8 cellular contexts compared by ENCODE assay signal in the genomic region with DNA sequence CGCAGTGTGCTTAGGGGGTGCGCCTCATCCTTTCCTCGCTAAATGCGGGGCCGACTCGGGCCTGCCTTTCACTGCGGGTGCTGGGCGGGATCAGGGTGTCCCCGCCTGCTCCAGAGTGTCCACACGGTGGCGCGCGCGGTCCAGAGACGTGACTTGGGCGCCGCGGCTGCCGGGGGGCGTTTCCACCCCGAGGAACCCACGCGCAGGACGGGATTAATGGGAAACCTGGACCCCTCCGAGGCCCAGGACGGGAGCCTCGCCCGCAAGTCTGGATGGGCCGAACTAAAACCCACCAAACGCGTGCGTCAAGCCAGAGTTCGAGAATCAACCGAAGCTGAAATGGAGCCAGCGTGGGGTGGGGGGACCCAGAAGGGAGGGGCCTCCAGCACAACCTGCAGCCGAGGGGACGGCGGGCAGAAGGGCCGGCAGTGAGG.
A peak's percentile ranks its signal among the peaks of the same experiment; 100 is the strongest.
DNase-seq lines count a peak whose midpoint lies in the region; ATAC-seq and TF ChIP-seq lines count a peak whose summit lies in the region.

No MANE protein-coding gene starts in this region.

- no peaks in the 10 kb centered on the region for H3K9me2 ChIP-seq in DOHH2 (replicated peaks; ENCODE audit: control insufficient read depth, low read length)

- TF ChIP-seq POLR2A in right lobe of liver (IDR thresholded peaks at IDR 0.05): no peak

- H3K4me3 ChIP-seq in DOHH2 (ENCODE audit: low read length): peak overlapping the region; percentile 73
- H3K4me3 ChIP-seq in right lobe of liver: peak overlapping the region; percentile 53 to 65 (median 64)

- no peaks in the 10 kb centered on the region for H3K79me2 ChIP-seq in DOHH2 (ENCODE audit: control insufficient read depth, low read length)

- H3K27ac ChIP-seq in DOHH2 (ENCODE audit: low read depth, low read length): no peak overlapping the region
- H3K27ac ChIP-seq in right lobe of liver: peak overlapping the region; percentile 61 to 90 (median 74)

- peak; percentile 52 for ATAC-seq in HG02763 (IDR thresholded peaks at IDR 0.05; ENCODE audit: unreplicated experiment)
- ATAC-seq in right lobe of liver: peak; percentile 72 to 82 (median 77)
- no peak for ATAC-seq in HG02588 (IDR thresholded peaks at IDR 0.05; ENCODE audit: unreplicated experiment)

- intact Hi-C loops in right lobe of liver (cut with DNase I): loop anchor here (5.0 to 10.0 kb wide), 3 partner anchors 182 to 382 kb away; partner anchors contain the start of gene WNK1 (in 1 of the 2)

- no peaks in the 10 kb centered on the region for H3F3A ChIP-seq in DOHH2 (ENCODE audit: control insufficient read depth, insufficient read depth)

- 0% methylated on average over 14 of the region's 39 CpGs for WGBS in right lobe of liver (ENCODE audit: insufficient coverage, low coverage, low lambda C conversion rate, missing lambda C conversion rate)

- peak; percentile 95 for TF ChIP-seq CTCF in DOHH2 (IDR thresholded peaks at IDR 0.05; ENCODE audit: low read depth, low read length, poor library complexity, severe bottlenecking)
- peak; percentile 94 to 96 (median 96) for TF ChIP-seq CTCF in right lobe of liver (IDR thresholded peaks at IDR 0.05)

- H3K4me1 ChIP-seq in DOHH2 (ENCODE audit: control insufficient read depth, low read length) (peaks cover 9% of the 10 kb centered on the region), right lobe of liver (peaks cover 0 to 20% (median 0%) of the 10 kb centered on the region in 4 donors)

- H3K27me3 ChIP-seq in DOHH2 (ENCODE audit: control insufficient read depth, low read length) (no peaks in the 10 kb centered on the region), right lobe of liver (no peaks in the 10 kb centered on the region)

- DNase-seq in NCI-H510A treated with DMSO at 0.1 percent for 48 hours (lab: John Stamatoyannopoulos, UW): peak; percentile 54
- DNase-seq in activated CD4-positive, alpha-beta T cell treated with anti-CD3 and anti-CD28 coated beads, Interleukin-2, amount 50 U/mL, for 48 hours: peak; percentile 90 to 91
- DNase-seq in dermis microvascular lymphatic vessel endothelial cell (ENCODE audit: low read depth in 2 of 2): peak; percentile 43 to 80
- peak; percentile 85 to 89 (median 88) for DNase-seq in right lobe of liver
- peak; percentile 91 for DNase-seq in stimulated activated CD4-positive, alpha-beta T cell treated with anti-CD3 and anti-CD28 coated beads, Interleukin-4, amount 100 ng/mL, for 1 hour

- no peaks in the 10 kb centered on the region for H3K9me3 ChIP-seq in DOHH2 (ENCODE audit: control insufficient read depth, insufficient read depth, low read length)
- H3K9me3 ChIP-seq in right lobe of liver: no peaks in the 10 kb centered on the region

- H3K4me2 ChIP-seq in DOHH2 (ENCODE audit: low read length): peak overlapping the region; percentile 90

- no peaks in the 10 kb centered on the region for H4K20me1 ChIP-seq in DOHH2 (ENCODE audit: control insufficient read depth, insufficient read depth, low read depth, low read length)

- no peaks in the 10 kb centered on the region for H3K36me3 ChIP-seq in DOHH2 (ENCODE audit: control insufficient read depth, low read length)
- no peaks in the 10 kb centered on the region for H3K36me3 ChIP-seq in right lobe of liver
